12 cellular contexts compared by ENCODE assay signal in the genomic region with DNA sequence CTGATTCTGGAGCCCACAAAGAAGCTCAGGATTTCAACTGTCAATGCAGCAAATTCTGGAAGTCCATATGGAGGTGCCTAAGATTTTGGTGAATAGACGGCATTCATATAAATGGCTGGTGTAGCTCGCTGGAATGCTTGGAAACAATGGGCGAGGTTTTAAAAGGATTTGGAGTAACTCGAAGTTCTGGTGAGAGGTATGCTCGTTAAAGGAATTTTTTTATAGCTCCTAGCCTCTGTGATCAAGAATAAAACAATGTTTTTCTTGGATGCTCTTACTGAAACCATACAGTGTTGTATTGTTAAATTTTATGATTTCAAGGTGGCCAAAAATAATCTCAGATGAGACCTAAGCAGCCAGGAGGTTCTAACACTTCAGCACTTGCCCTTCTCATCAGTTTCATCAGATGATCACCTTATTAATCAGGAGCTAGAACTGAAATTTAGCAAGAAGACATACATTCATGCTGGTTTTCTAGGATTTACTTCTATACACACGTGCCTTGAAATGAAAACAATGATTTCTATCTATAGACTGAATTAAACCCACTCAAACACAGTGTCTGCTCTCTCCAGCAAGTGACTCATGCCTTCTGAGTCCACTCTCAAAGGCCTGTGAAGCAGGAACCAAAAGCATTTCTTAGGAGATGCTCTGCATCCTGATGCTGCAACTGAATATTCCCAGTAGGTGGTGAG.
A peak's percentile ranks its signal among the peaks of the same experiment; 100 is the strongest.
DNase-seq lines count a peak whose midpoint lies in the region; ATAC-seq and TF ChIP-seq lines count a peak whose summit lies in the region.
"Had no signal": no experiment of that assay in that cellular context is flagged by ENCODE, and none has a peak within 500 bp of the region (broad histone marks: within the 10 kb centered on the region; RNA-seq: fewer than 3 reads in every experiment).

No MANE protein-coding gene starts in this region.

- no peak overlapping the region for H3K9ac ChIP-seq in OCI-LY3 (ENCODE audit: low read length)
- H3K9ac ChIP-seq in fibroblast of lung (ENCODE audit: insufficient read depth, low read length) = no peak overlapping the region

- H3K27me3 ChIP-seq in OCI-LY3 (ENCODE audit: low read depth, low read length) = no peaks in the 10 kb centered on the region
- H3K27me3 ChIP-seq in fibroblast of lung (ENCODE audit: control insufficient read depth, insufficient read depth, low read length) = no peaks in the 10 kb centered on the region
- H3K27me3 ChIP-seq: heart left ventricle had no signal

- H3K36me3 ChIP-seq in OCI-LY3 (replicated peaks; ENCODE audit: low read depth, low read length) (no peaks in the 10 kb centered on the region), fibroblast of lung (ENCODE audit: control insufficient read depth, insufficient read depth, low read length) (no peaks in the 10 kb centered on the region)

- H3K27me3 Mint-ChIP-seq in natural killer cell (ENCODE audit: low read depth in 2 of 2) (no peaks in the 10 kb centered on the region), T-cell (no peaks in the 10 kb centered on the region)
- H3K27me3 Mint-ChIP-seq in natural killer cell treated with Interleukin-12 subunit alpha and Interleukin-12 subunit beta and Interleukin-15 and Interleukin-18, amount 100 ng/mL, for 72 hours = no peaks in the 10 kb centered on the region

- H3K36me3 Mint-ChIP-seq in natural killer cell (peaks cover 11% of the 10 kb centered on the region), T-cell (peaks cover 52% of the 10 kb centered on the region)
- H3K36me3 Mint-ChIP-seq in natural killer cell treated with Interleukin-12 subunit alpha and Interleukin-12 subunit beta and Interleukin-15 and Interleukin-18, amount 100 ng/mL, for 72 hours = no peaks in the 10 kb centered on the region

- H3K27ac ChIP-seq in OCI-LY3 (ENCODE audit: low read length) (no peak overlapping the region), fibroblast of lung (ENCODE audit: insufficient read depth, low read length) (no peak overlapping the region)

- no peak for ATAC-seq in natural killer cell
- ATAC-seq in natural killer cell treated with Interleukin-12 subunit alpha and Interleukin-12 subunit beta and Interleukin-15 and Interleukin-18, amount 100 ng/mL, for 72 hours = no peak
- no peak for ATAC-seq in HG02610 (IDR thresholded peaks at IDR 0.05; ENCODE audit: unreplicated experiment)
- no peak for ATAC-seq in HG02970 (IDR thresholded peaks at IDR 0.05; ENCODE audit: low FRiP score, unreplicated experiment)
- ATAC-seq in T-cell (replicated peaks in 1 of 4) = no peak
- ATAC-seq: GM23338 had no signal

- peaks cover 11% of the 10 kb centered on the region for H3K4me1 ChIP-seq in OCI-LY3 (ENCODE audit: low read length)
- H3K4me1 ChIP-seq in fibroblast of lung (ENCODE audit: control insufficient read depth, extremely low read depth, insufficient read depth, low read length) = no peaks in the 10 kb centered on the region

- H3K4me3 Mint-ChIP-seq in natural killer cell = peak overlapping the region; percentile 38
- no peak overlapping the region for H3K4me3 Mint-ChIP-seq in natural killer cell treated with Interleukin-12 subunit alpha and Interleukin-12 subunit beta and Interleukin-15 and Interleukin-18, amount 100 ng/mL, for 72 hours
- no peak overlapping the region for H3K4me3 Mint-ChIP-seq in T-cell
- H3K4me3 Mint-ChIP-seq: GM23338 had no signal

- no peaks in the 10 kb centered on the region for H3K79me2 ChIP-seq in OCI-LY3 (ENCODE audit: low read length)
- H3K79me2 ChIP-seq in fibroblast of lung (ENCODE audit: control insufficient read depth, insufficient read depth, low read length) = no peaks in the 10 kb centered on the region

- POLR2A ChIA-PET in T-cell (lab: Charles Lee) = no interaction called here

- no peak overlapping the region for H3K4me3 ChIP-seq in OCI-LY3 (ENCODE audit: low read length)
- no peak overlapping the region for H3K4me3 ChIP-seq in fibroblast of lung (replicated peaks in 1 of 4; ENCODE audit: control extremely low read depth in 1 of 4, insufficient read depth in 1 of 4, low read depth in 3 of 4, low read length in 4 of 4)
- H3K4me3 ChIP-seq: GM23338, heart left ventricle had no signal

- H3K9me3 ChIP-seq in OCI-LY3 (ENCODE audit: insufficient read depth, low read length) (no peaks in the 10 kb centered on the region), fibroblast of lung (ENCODE audit: control insufficient read depth, insufficient read depth, low read depth, low read length) (no peaks in the 10 kb centered on the region)
- H3K9me3 ChIP-seq: heart left ventricle had no signal

- CTCF ChIA-PET in T-cell (lab: Charles Lee) = interaction anchor here in 1 of 2 donors (0.6 kb wide), 1 partner anchor 46 kb away, joined by 3 read pairs; no protein-coding TSS in a partner anchor

- peaks cover 10 to 22% of the 10 kb centered on the region in 2 donors for H3K4me1 Mint-ChIP-seq in natural killer cell
- H3K4me1 Mint-ChIP-seq in natural killer cell treated with Interleukin-12 subunit alpha and Interleukin-12 subunit beta and Interleukin-15 and Interleukin-18, amount 100 ng/mL, for 72 hours (ENCODE audit: low read depth in 2 of 2) = peaks cover 13% of the 10 kb centered on the region in 2 donors
- peaks cover 28 to 37% (median 37%) of the 10 kb centered on the region in 3 donors for H3K4me1 Mint-ChIP-seq in T-cell

- no peak overlapping the region for H2AFZ ChIP-seq in OCI-LY3 (ENCODE audit: low read depth, low read length)
- H2AFZ ChIP-seq in fibroblast of lung (ENCODE audit: low read length) = no peak overlapping the region
- H2AFZ ChIP-seq: GM23338 had no signal

- no peak for TF ChIP-seq CTCF in natural killer cell (IDR thresholded peaks at IDR 0.05)
- no peak for TF ChIP-seq CTCF in OCI-LY3 (IDR thresholded peaks at IDR 0.05; ENCODE audit: low read depth, low read length)
- TF ChIP-seq CTCF in fibroblast of lung (conservative IDR thresholded peaks at IDR 0.05 in 1 of 2, IDR thresholded peaks at IDR 0.05 in 1 of 2; ENCODE audit: low read depth in 1 of 2, low read length in 2 of 2) = no peak

- DNase-seq in natural killer cell (no peak), fibroblast of lung (ENCODE audit: low read depth in 2 of 2) (peak; percentile 27 to 75), C1 segment of cervical spinal cord (lab: John Stamatoyannopoulos, UW) (no peak), T-cell (no peak)
- DNase-seq in natural killer cell treated with Interleukin-12 subunit alpha and Interleukin-12 subunit beta and Interleukin-15 and Interleukin-18, amount 100 ng/mL, for 72 hours (ENCODE audit: low spot score) = no peak
- DNase-seq: activated T-cell treated with anti-CD3 and anti-CD28 coated beads, Interleukin-2, amount 50 U/mL, for 1 hour; heart left ventricle; midbrain had no signal

- H3K9me3 Mint-ChIP-seq in natural killer cell (no peaks in the 10 kb centered on the region), T-cell (no peaks in the 10 kb centered on the region)
- no peaks in the 10 kb centered on the region for H3K9me3 Mint-ChIP-seq in natural killer cell treated with Interleukin-12 subunit alpha and Interleukin-12 subunit beta and Interleukin-15 and Interleukin-18, amount 100 ng/mL, for 72 hours
- H3K9me3 Mint-ChIP-seq: GM23338 had no signal

- peak overlapping the region; percentile 59 to 68 for H3K27ac Mint-ChIP-seq in natural killer cell
- no peak overlapping the region for H3K27ac Mint-ChIP-seq in natural killer cell treated with Interleukin-12 subunit alpha and Interleukin-12 subunit beta and Interleukin-15 and Interleukin-18, amount 100 ng/mL, for 72 hours
- peak overlapping the region in 1 of 2 donors; percentile 11 for H3K27ac Mint-ChIP-seq in T-cell

- H3K4me2 ChIP-seq in OCI-LY3 (ENCODE audit: low read length) (peak overlapping the region; percentile 24; the same call in 1 of the 2 replicates), fibroblast of lung (ENCODE audit: extremely low read depth, insufficient read depth, low read length) (no peak overlapping the region)
- H3K4me2 ChIP-seq: GM23338 had no signal

- intact Hi-C loops in natural killer cell (cut with micrococcal nuclease) = no loop called here

- no peaks in the 10 kb centered on the region for H4K20me1 ChIP-seq in OCI-LY3 (ENCODE audit: insufficient read depth, low read length)
- no peaks in the 10 kb centered on the region for H4K20me1 ChIP-seq in fibroblast of lung (ENCODE audit: control insufficient read depth, extremely low read depth, insufficient read depth, low read length)

Comparison
In these comparisons a context has a peak if more than half of its experiments do, and no peak if none do; other contexts are left out.
1. H3K27ac Mint-ChIP-seq: peak in natural killer cell (2 of 2); none in natural killer cell treated with Interleukin-12 subunit alpha and Interleukin-12 subunit beta and Interleukin-15 and Interleukin-18, amount 100 ng/mL, for 72 hours (0 of 2).
2. DNase-seq: peak in fibroblast of lung (2 of 2); none in natural killer cell (single experiment), natural killer cell treated with Interleukin-12 subunit alpha and Interleukin-12 subunit beta and Interleukin-15 and Interleukin-18, amount 100 ng/mL, for 72 hours (single experiment), C1 segment of cervical spinal cord (0 of 14) and T-cell (0 of 34).